14 cellular contexts compared by ENCODE assay signal in genomic region chr17:64110436-64111152, GRCh38. TPM values are rescaled to one million over a fixed set of nuclear protein-coding genes. Genes with fewer than 3 reads are reported as not detected.
DNase-seq lines count a peak whose midpoint lies in the region; ATAC-seq and TF ChIP-seq lines count a peak whose summit lies in the region.
"Had no signal": no experiment of that assay in that cellular context is flagged by ENCODE, and none has a peak within 500 bp of the region (broad histone marks: within the 10 kb centered on the region; RNA-seq: fewer than 3 reads in every experiment).

No MANE protein-coding gene starts in this region.

- POLR2A ChIA-PET in activated CD4-positive, alpha-beta memory T cell treated with anti-CD3 and anti-CD28 coated beads for 36 hours (lab: Charles Lee) = no interaction called here
- POLR2A ChIA-PET in activated CD4-positive, alpha-beta memory T cell treated with anti-CD3 and anti-CD28 coated beads, Interleukin-2, amount 10 ng/mL, durations not matched to agents 7 days and 5 days (lab: Charles Lee) = no interaction called here

- H3K9me3 ChIP-seq in KOPT-K1 (ENCODE audit: insufficient read depth, low read length, poor library complexity, severe bottlenecking) = no peaks in the 10 kb centered on the region
- H3K9me3 ChIP-seq in trophoblast cell (ENCODE audit: insufficient read depth, low read depth, low read length) = no peaks in the 10 kb centered on the region
- no peaks in the 10 kb centered on the region for H3K9me3 ChIP-seq in mucosa of descending colon
- H3K9me3 ChIP-seq: SJCRH30, tibial artery had no signal

- peak overlapping the region; percentile 81 for H2BK12ac ChIP-seq in trophoblast cell (ENCODE audit: low read length)

- no peak for DNase-seq in activated CD4-positive, alpha-beta memory T cell treated with anti-CD3 and anti-CD28 coated beads for 36 hours
- DNase-seq in activated CD4-positive, alpha-beta memory T cell treated with anti-CD3 and anti-CD28 coated beads, Interleukin-2, amount 10 ng/mL, durations not matched to agents 7 days and 5 days = no peak
- DNase-seq in activated T-helper 2 cell treated with anti-CD3 and anti-CD28 coated beads, Interferon-gamma antibody, Interleukin-2, Interleukin-4, amounts not matched to agents 10 μg/mL and 5 μg/mL and 100 μg/mL, durations not matched to agents 14 hours and 24 hours and 36 hours (ENCODE audit: low spot score) = no peak
- DNase-seq in trophoblast cell (no peak), mucosa of descending colon (no peak)
- DNase-seq: activated naive CD8-positive, alpha-beta T cell treated with anti-CD3 and anti-CD28 coated beads for 36 hours; COR-L47; GOT3; SJCRH30; stimulated activated CD4-positive, alpha-beta T cell treated with anti-CD3 and anti-CD28 coated beads, Interleukin-4, amount 100 ng/mL, for 4 hours; tibial artery had no signal

- H2BK5ac ChIP-seq in trophoblast cell (ENCODE audit: low read depth, low read length, poor library complexity) = peak overlapping the region; percentile 14

- peaks cover 9% of the 10 kb centered on the region for H3K36me3 Mint-ChIP-seq in activated CD4-positive, alpha-beta memory T cell treated with anti-CD3 and anti-CD28 coated beads for 36 hours
- peaks cover 61% of the 10 kb centered on the region for H3K36me3 Mint-ChIP-seq in activated CD4-positive, alpha-beta memory T cell treated with anti-CD3 and anti-CD28 coated beads, Interleukin-2, amount 10 ng/mL, durations not matched to agents 7 days and 5 days (ENCODE audit: low read depth)
- peaks cover 88% of the 10 kb centered on the region for H3K36me3 Mint-ChIP-seq in activated T-helper 2 cell treated with anti-CD3 and anti-CD28 coated beads, Interferon-gamma antibody, Interleukin-2, Interleukin-4, amounts not matched to agents 10 μg/mL and 5 μg/mL and 100 μg/mL, durations not matched to agents 14 hours and 24 hours and 36 hours (ENCODE audit: low read depth)

- H2AK5ac ChIP-seq in trophoblast cell (ENCODE audit: low read length) = no peak overlapping the region

- H3K4ac ChIP-seq in trophoblast cell (ENCODE audit: low read depth, low read length) = peak overlapping the region; percentile 57

- no peak overlapping the region for H4K91ac ChIP-seq in trophoblast cell (ENCODE audit: low read depth, low read length)

- H3K27ac ChIP-seq in KOPT-K1 (ENCODE audit: low read depth, low read length, poor library complexity, severe bottlenecking) (peak overlapping the region; percentile 4), trophoblast cell (ENCODE audit: low read depth, low read length) (no peak overlapping the region)
- H3K27ac ChIP-seq: SJCRH30, tibial artery had no signal

- no peaks in the 10 kb centered on the region for H3K79me2 ChIP-seq in trophoblast cell (ENCODE audit: control insufficient read depth, insufficient read depth, low read length, poor library complexity)

- CTCF ChIA-PET in activated CD4-positive, alpha-beta memory T cell treated with anti-CD3 and anti-CD28 coated beads for 36 hours (lab: Charles Lee) = interaction anchor here (0.5 kb wide), 1 partner anchor 23 kb away, joined by 5 read pairs; no protein-coding TSS in a partner anchor
- CTCF ChIA-PET in activated CD4-positive, alpha-beta memory T cell treated with anti-CD3 and anti-CD28 coated beads, Interleukin-2, amount 10 ng/mL, durations not matched to agents 7 days and 5 days (lab: Charles Lee) = no interaction called here

- TF ChIP-seq POLR2A in GM18505 (IDR thresholded peaks at IDR 0.05; ENCODE audit: borderline replicate concordance, extremely low read depth, insufficient read depth, insufficient read length) = no peak

- no peaks in the 10 kb centered on the region for H3K36me3 ChIP-seq in KOPT-K1 (ENCODE audit: insufficient read depth, low read length)
- H3K36me3 ChIP-seq in trophoblast cell (ENCODE audit: control insufficient read depth in 1 of 2, insufficient read depth in 2 of 2, low read length in 2 of 2) = no peaks in the 10 kb centered on the region
- no peaks in the 10 kb centered on the region for H3K36me3 ChIP-seq in mucosa of descending colon (ENCODE audit: low read depth)
- H3K36me3 ChIP-seq: SJCRH30, tibial artery had no signal

- no peaks in the 10 kb centered on the region for H3K27me3 ChIP-seq in trophoblast cell (ENCODE audit: insufficient read depth, low read length)
- H3K27me3 ChIP-seq: SJCRH30, tibial artery had no signal

- H3K4me1 ChIP-seq in trophoblast cell (ENCODE audit: control insufficient read depth in 1 of 2, insufficient read depth in 2 of 2, low read length in 2 of 2) = peaks cover 4 to 11% of the 10 kb centered on the region in 2 experiments
- H3K4me1 ChIP-seq in mucosa of descending colon (ENCODE audit: low read depth) = peaks cover 15% of the 10 kb centered on the region
- H3K4me1 ChIP-seq: SJCRH30 had no signal

- H3K4me3 ChIP-seq in trophoblast cell (ENCODE audit: low read depth, low read length) (no peak overlapping the region), mucosa of descending colon (no peak overlapping the region)
- H3K4me3 ChIP-seq: SJCRH30, tibial artery had no signal

- H3K9ac ChIP-seq in trophoblast cell (ENCODE audit: low read length) = no peak overlapping the region

- H2AFZ ChIP-seq in trophoblast cell (ENCODE audit: insufficient read depth, low read length, poor library complexity) = no peak overlapping the region

- no peak overlapping the region for H3K4me2 ChIP-seq in trophoblast cell (ENCODE audit: low read length)

- no peaks in the 10 kb centered on the region for H3K27me3 Mint-ChIP-seq in activated CD4-positive, alpha-beta memory T cell treated with anti-CD3 and anti-CD28 coated beads for 36 hours
- H3K27me3 Mint-ChIP-seq in activated CD4-positive, alpha-beta memory T cell treated with anti-CD3 and anti-CD28 coated beads, Interleukin-2, amount 10 ng/mL, durations not matched to agents 7 days and 5 days = no peaks in the 10 kb centered on the region
- no peaks in the 10 kb centered on the region for H3K27me3 Mint-ChIP-seq in activated T-helper 2 cell treated with anti-CD3 and anti-CD28 coated beads, Interferon-gamma antibody, Interleukin-2, Interleukin-4, amounts not matched to agents 10 μg/mL and 5 μg/mL and 100 μg/mL, durations not matched to agents 14 hours and 24 hours and 36 hours (ENCODE audit: low read depth)
- H3K27me3 Mint-ChIP-seq: activated naive CD8-positive, alpha-beta T cell treated with anti-CD3 and anti-CD28 coated beads for 36 hours had no signal

- H4K8ac ChIP-seq in trophoblast cell (ENCODE audit: low read depth, low read length) = no peak overlapping the region

- H3K79me1 ChIP-seq in trophoblast cell (ENCODE audit: low read length) = peaks cover 2% of the 10 kb centered on the region

- no CpG with 5 or more reads among the region's 12 CpGs for WGBS in trophoblast cell (ENCODE audit: extremely low coverage, insufficient coverage, insufficient read length)

- H3K27ac Mint-ChIP-seq in activated CD4-positive, alpha-beta memory T cell treated with anti-CD3 and anti-CD28 coated beads for 36 hours = peak overlapping the region; percentile 36
- H3K27ac Mint-ChIP-seq in activated CD4-positive, alpha-beta memory T cell treated with anti-CD3 and anti-CD28 coated beads, Interleukin-2, amount 10 ng/mL, durations not matched to agents 7 days and 5 days = no peak overlapping the region
- H3K27ac Mint-ChIP-seq in activated T-helper 2 cell treated with anti-CD3 and anti-CD28 coated beads, Interferon-gamma antibody, Interleukin-2, Interleukin-4, amounts not matched to agents 10 μg/mL and 5 μg/mL and 100 μg/mL, durations not matched to agents 14 hours and 24 hours and 36 hours = peak overlapping the region; percentile 53
- H3K27ac Mint-ChIP-seq: activated naive CD8-positive, alpha-beta T cell treated with anti-CD3 and anti-CD28 coated beads for 36 hours had no signal

- no peaks in the 10 kb centered on the region for H3K9me3 Mint-ChIP-seq in activated CD4-positive, alpha-beta memory T cell treated with anti-CD3 and anti-CD28 coated beads for 36 hours
- H3K9me3 Mint-ChIP-seq in activated CD4-positive, alpha-beta memory T cell treated with anti-CD3 and anti-CD28 coated beads, Interleukin-2, amount 10 ng/mL, durations not matched to agents 7 days and 5 days = no peaks in the 10 kb centered on the region
- H3K9me3 Mint-ChIP-seq in activated T-helper 2 cell treated with anti-CD3 and anti-CD28 coated beads, Interferon-gamma antibody, Interleukin-2, Interleukin-4, amounts not matched to agents 10 μg/mL and 5 μg/mL and 100 μg/mL, durations not matched to agents 14 hours and 24 hours and 36 hours = no peaks in the 10 kb centered on the region
- H3K9me3 Mint-ChIP-seq: activated naive CD8-positive, alpha-beta T cell treated with anti-CD3 and anti-CD28 coated beads for 36 hours had no signal

- no peak overlapping the region for H3K18ac ChIP-seq in trophoblast cell (ENCODE audit: low read length)

- no peak overlapping the region for H3K4me3 Mint-ChIP-seq in activated CD4-positive, alpha-beta memory T cell treated with anti-CD3 and anti-CD28 coated beads for 36 hours
- no peak overlapping the region for H3K4me3 Mint-ChIP-seq in activated CD4-positive, alpha-beta memory T cell treated with anti-CD3 and anti-CD28 coated beads, Interleukin-2, amount 10 ng/mL, durations not matched to agents 7 days and 5 days
- no peak overlapping the region for H3K4me3 Mint-ChIP-seq in activated T-helper 2 cell treated with anti-CD3 and anti-CD28 coated beads, Interferon-gamma antibody, Interleukin-2, Interleukin-4, amounts not matched to agents 10 μg/mL and 5 μg/mL and 100 μg/mL, durations not matched to agents 14 hours and 24 hours and 36 hours (ENCODE audit: low read depth)
- H3K4me3 Mint-ChIP-seq: activated naive CD8-positive, alpha-beta T cell treated with anti-CD3 and anti-CD28 coated beads for 36 hours had no signal

- H3K23ac ChIP-seq in trophoblast cell (ENCODE audit: low read length) = no peak overlapping the region

- no peak overlapping the region for H3K14ac ChIP-seq in trophoblast cell (ENCODE audit: low read length)

- H2BK120ac ChIP-seq in trophoblast cell (ENCODE audit: insufficient read depth, low read length, poor library complexity) = no peak overlapping the region

- intact Hi-C loops in activated CD4-positive, alpha-beta memory T cell treated with anti-CD3 and anti-CD28 coated beads for 36 hours (cut with micrococcal nuclease) = no loop called here
- intact Hi-C loops in activated T-helper 2 cell treated with anti-CD3 and anti-CD28 coated beads, Interferon-gamma antibody, Interleukin-2, Interleukin-4, amounts not matched to agents 10 μg/mL and 5 μg/mL and 100 μg/mL, durations not matched to agents 14 hours and 24 hours and 36 hours (cut with micrococcal nuclease) = no loop called here
- intact Hi-C loops in mucosa of descending colon (cut with DNase I, micrococcal nuclease) = no loop called here

- no peak overlapping the region for H4K12ac ChIP-seq in trophoblast cell (ENCODE audit: low read depth, low read length)

- H3K4me1 Mint-ChIP-seq in activated CD4-positive, alpha-beta memory T cell treated with anti-CD3 and anti-CD28 coated beads for 36 hours (ENCODE audit: low read depth) = peaks cover 66% of the 10 kb centered on the region
- H3K4me1 Mint-ChIP-seq in activated CD4-positive, alpha-beta memory T cell treated with anti-CD3 and anti-CD28 coated beads, Interleukin-2, amount 10 ng/mL, durations not matched to agents 7 days and 5 days = peaks cover 68% of the 10 kb centered on the region
- H3K4me1 Mint-ChIP-seq in activated T-helper 2 cell treated with anti-CD3 and anti-CD28 coated beads, Interferon-gamma antibody, Interleukin-2, Interleukin-4, amounts not matched to agents 10 μg/mL and 5 μg/mL and 100 μg/mL, durations not matched to agents 14 hours and 24 hours and 36 hours (ENCODE audit: low read depth) = peaks cover 72% of the 10 kb centered on the region

- TF ChIP-seq CTCF in mucosa of descending colon (IDR thresholded peaks at IDR 0.05) = no peak

- no peak for ATAC-seq in HG02798 (IDR thresholded peaks at IDR 0.05; ENCODE audit: poor library complexity, unreplicated experiment)
- ATAC-seq in mucosa of descending colon = no peak
- no peak for ATAC-seq in GM18505 (IDR thresholded peaks at IDR 0.05; ENCODE audit: unreplicated experiment)

RNA-seq across cellular contexts. Expression of gene ERN1, which starts 19.4 kb away (rescaled TPM):
- total RNA-seq in activated CD4-positive, alpha-beta memory T cell treated with anti-CD3 and anti-CD28 coated beads for 36 hours = 10 to 100 TPM; 45.3 to 47.7 TPM
- total RNA-seq in activated CD4-positive, alpha-beta memory T cell treated with anti-CD3 and anti-CD28 coated beads, Interleukin-2, amount 10 ng/mL, durations not matched to agents 7 days and 5 days = 100 to 1,000 TPM; 126 to 128 TPM
- total RNA-seq in activated T-helper 2 cell treated with anti-CD3 and anti-CD28 coated beads, Interferon-gamma antibody, Interleukin-2, Interleukin-4, amounts not matched to agents 10 μg/mL and 5 μg/mL and 100 μg/mL, durations not matched to agents 14 hours and 24 hours and 36 hours = 91.0 and 93.4 TPM in 2 replicates
- 16.3 and 17.4 TPM in 2 replicates for polyA plus RNA-seq in trophoblast cell (2013)
- 10 to 100 TPM; 18.4 to 27.1 (median 21.7) TPM for total RNA-seq in mucosa of descending colon
